ENCODE assay signal across 11 cellular contexts in the genomic region with DNA sequence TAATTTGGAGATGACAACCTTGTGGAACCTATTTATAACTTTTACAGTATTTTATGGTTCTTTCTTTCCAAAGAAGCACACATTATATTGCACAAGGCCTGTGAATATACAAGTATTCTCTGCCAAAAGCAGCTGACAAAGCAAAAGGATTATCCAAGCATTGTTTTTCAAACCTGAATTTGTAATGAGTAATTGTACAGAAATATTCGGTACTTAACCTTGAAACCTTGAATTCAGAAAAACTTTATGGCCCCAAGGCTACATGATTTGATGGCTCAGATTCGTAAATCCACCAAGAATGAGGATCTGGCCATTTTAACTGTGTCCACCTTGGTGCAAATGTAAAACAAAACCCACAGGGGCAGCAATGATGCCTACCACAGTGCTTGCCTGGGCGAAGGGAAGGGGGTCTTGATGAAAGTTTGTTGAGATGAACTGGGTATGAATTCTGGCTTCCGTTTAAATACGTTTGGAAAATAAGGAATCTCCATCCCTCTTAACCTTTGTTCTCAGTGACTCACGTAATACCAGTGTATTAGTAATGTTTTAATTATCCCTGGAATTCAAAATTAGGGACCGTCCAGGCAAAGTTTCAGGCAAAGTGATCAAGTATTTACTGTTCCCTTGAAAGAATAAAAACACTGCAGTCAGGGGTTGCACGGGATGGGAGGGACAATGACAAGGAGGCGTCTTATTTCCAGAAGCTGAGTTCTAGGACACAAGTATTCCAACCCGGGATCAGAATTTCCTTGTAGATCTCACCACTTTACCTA. TPM values are rescaled to one million over a fixed set of nuclear protein-coding genes. Genes with fewer than 3 reads are reported as not detected.
A peak's percentile ranks its signal among the peaks of the same experiment; 100 is the strongest.
DNase-seq lines count a peak whose midpoint lies in the region; ATAC-seq and TF ChIP-seq lines count a peak whose summit lies in the region.
"Had no signal": no experiment of that assay in that cellular context is flagged by ENCODE, and none has a peak within 500 bp of the region (broad histone marks: within the 10 kb centered on the region; RNA-seq: fewer than 3 reads in every experiment).

No MANE protein-coding gene starts in this region.

- H3K9me3 ChIP-seq in right atrium auricular region = no peaks in the 10 kb centered on the region

- H3K4me1 ChIP-seq in right atrium auricular region = peaks cover 0 to 4% of the 10 kb centered on the region in 2 donors

- no peak for TF ChIP-seq CTCF in right atrium auricular region (IDR thresholded peaks at IDR 0.05)
- no peak for TF ChIP-seq CTCF in astrocyte of the spinal cord (IDR thresholded peaks at IDR 0.05; ENCODE audit: low read depth, low read length)
- TF ChIP-seq CTCF in kidney epithelial cell (IDR thresholded peaks at IDR 0.05; ENCODE audit: insufficient read depth, low read length, poor library complexity, severe bottlenecking) = no peak

- peaks cover 73% of the 10 kb centered on the region for H3K27me3 Mint-ChIP-seq in activated T-helper 17 cell treated with anti-CD3 and anti-CD28 coated beads, Interleukin-2, amount 50 U/mL, for 72 hours

- H3K27ac ChIP-seq in right atrium auricular region = peak overlapping the region; percentile 96 to 97

- no peaks in the 10 kb centered on the region for H3K4me1 Mint-ChIP-seq in activated T-helper 17 cell treated with anti-CD3 and anti-CD28 coated beads, Interleukin-2, amount 50 U/mL, for 72 hours

- no peaks in the 10 kb centered on the region for H3K36me3 Mint-ChIP-seq in activated T-helper 17 cell treated with anti-CD3 and anti-CD28 coated beads, Interleukin-2, amount 50 U/mL, for 72 hours (ENCODE audit: low read depth)

- H3K9me3 Mint-ChIP-seq in activated T-helper 17 cell treated with anti-CD3 and anti-CD28 coated beads, Interleukin-2, amount 50 U/mL, for 72 hours = no peaks in the 10 kb centered on the region

- intact Hi-C loops in cardiac septum (cut with DNase I) = no loop called here

- DNase-seq in right atrium auricular region (ENCODE audit: low spot score) = no peak
- DNase-seq in cardiac septum (ENCODE audit: low spot score) = no peak
- DNase-seq in astrocyte of the spinal cord (ENCODE audit: low read depth, low spot score) = peak; percentile 50
- peak; percentile 19 for DNase-seq in kidney epithelial cell (ENCODE audit: low read depth)
- no peak for DNase-seq in stimulated activated naive CD4-positive, alpha-beta T cell (lab: John Stamatoyannopoulos, UW)
- no peak for DNase-seq in NCI-H2107 (lab: John Stamatoyannopoulos, UW)
- DNase-seq in pons (ENCODE audit: low spot score) = no peak
- DNase-seq: activated T-cell treated with anti-CD3 and anti-CD28 coated beads for 4 hours, MM.1S had no signal

- in situ Hi-C loops in astrocyte of the spinal cord (cut with HindIII; ENCODE audit: low sequenced_read_pairs) = no loop called here

- H3K4me3 ChIP-seq in right atrium auricular region (no peak overlapping the region), astrocyte of the spinal cord (ENCODE audit: low read depth, low read length) (no peak overlapping the region), kidney epithelial cell (ENCODE audit: low read depth, low read length) (no peak overlapping the region)

- ATAC-seq in activated T-helper 17 cell treated with anti-CD3 and anti-CD28 coated beads, Interleukin-2, amount 50 U/mL, for 72 hours (replicated peaks) = no peak

- H3K4me3 Mint-ChIP-seq in activated T-helper 17 cell treated with anti-CD3 and anti-CD28 coated beads, Interleukin-2, amount 50 U/mL, for 72 hours = no peak overlapping the region
- H3K4me3 Mint-ChIP-seq: B cell had no signal

- H3K27me3 ChIP-seq in right atrium auricular region (no peaks in the 10 kb centered on the region), kidney epithelial cell (ENCODE audit: control insufficient read depth, insufficient read depth, low read length) (peaks cover 4% of the 10 kb centered on the region)

- H3K36me3 ChIP-seq in right atrium auricular region (peaks cover 7% of the 10 kb centered on the region), kidney epithelial cell (ENCODE audit: control insufficient read depth, insufficient read depth, low read length) (no peaks in the 10 kb centered on the region)

- no peak overlapping the region for H3K27ac Mint-ChIP-seq in activated T-helper 17 cell treated with anti-CD3 and anti-CD28 coated beads, Interleukin-2, amount 50 U/mL, for 72 hours
- H3K27ac Mint-ChIP-seq: B cell had no signal

RNA-seq across cellular contexts. Expression of a gene that starts 2.7 kb away (rescaled TPM):
- 100 to 1,000 TPM; 133 to 194 TPM for total RNA-seq in right atrium auricular region
- total RNA-seq in cardiac septum = 221 TPM
- total RNA-seq in kidney epithelial cell = 3.1 and 4.2 TPM in 2 replicates
- total RNA-seq in activated T-helper 17 cell treated with anti-CD3 and anti-CD28 coated beads, Interleukin-2, amount 50 U/mL, for 72 hours = not detected
- total RNA-seq: B cell had no signal

Comparison
In these comparisons a context has a peak if more than half of its experiments do, and no peak if none do; other contexts are left out.
1. DNase-seq: peak in astrocyte of the spinal cord (single experiment) and kidney epithelial cell (single experiment); none in right atrium auricular region (single experiment), cardiac septum (single experiment), stimulated activated naive CD4-positive, alpha-beta T cell (0 of 6), NCI-H2107 (single experiment) and pons (single experiment).
2. RNA of a gene that starts 2.7 kb away (total RNA-seq): 221 TPM in cardiac septum (single experiment) and 133 to 194 TPM in right atrium auricular region; 3.1 to 4.2 TPM in kidney epithelial cell and not detected in activated T-helper 17 cell treated with anti-CD3 and anti-CD28 coated beads, Interleukin-2, amount 50 U/mL, for 72 hours; every median in the first group is over 10 times any median in the second.